Comparison of ENCODE assay signal across 13 cellular contexts in the genomic region with DNA sequence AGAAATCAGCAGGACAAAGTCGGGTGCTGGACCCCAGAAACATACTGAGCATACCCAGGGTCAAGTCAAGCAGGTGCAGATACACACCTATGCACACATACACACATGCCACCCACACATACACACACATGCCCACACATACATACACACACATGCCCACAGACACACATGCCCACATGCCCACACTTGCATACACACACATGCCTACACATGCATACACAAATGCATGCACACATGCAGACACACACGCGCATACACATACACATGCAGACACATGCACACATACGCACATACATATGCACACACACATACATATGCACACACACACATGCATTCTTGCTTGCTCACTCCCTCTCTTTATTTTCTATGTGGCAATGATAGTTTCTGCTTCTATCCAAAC.
A peak's percentile ranks its signal among the peaks of the same experiment; 100 is the strongest.
DNase-seq lines count a peak whose midpoint lies in the region; ATAC-seq and TF ChIP-seq lines count a peak whose summit lies in the region.
"Had no signal": no experiment of that assay in that cellular context is flagged by ENCODE, and none has a peak within 500 bp of the region (broad histone marks: within the 10 kb centered on the region; RNA-seq: fewer than 3 reads in every experiment).

No MANE protein-coding gene starts in this region.

- in situ Hi-C loops in KBM-7 (cut with MboI; ENCODE audit: low pct_unique_long_range_greater_than_20kb, low sequenced_read_pairs) = no loop called here

- POLR2A ChIA-PET in WTC11 (lab: Charles Lee) = no interaction called here

- ATAC-seq in WTC11 = no peak
- peak; percentile 52 for ATAC-seq in stimulated activated memory B cell treated with anti-CD40 and anti-IgM and Interleukin-4, amounts not matched to agents 10 μg/mL and 1 μg/mL and 100 μg/mL, for 72 hours
- ATAC-seq in activated naive CD8-positive, alpha-beta T cell treated with anti-CD3 and anti-CD28 coated beads, Interleukin-2, amount 50 U/mL, for 24 hours = no peak
- ATAC-seq: CD8-positive, alpha-beta T cell had no signal

- H3K27me3 Mint-ChIP-seq in WTC11 (ENCODE audit: low read depth) (no peaks in the 10 kb centered on the region), glutamatergic neuron (ENCODE audit: unreplicated experiment) (peaks cover 65% of the 10 kb centered on the region)
- no peaks in the 10 kb centered on the region for H3K27me3 Mint-ChIP-seq in stimulated activated memory B cell treated with anti-CD40 and anti-IgM and Interleukin-4, amounts not matched to agents 10 μg/mL and 1 μg/mL and 100 μg/mL, for 72 hours
- H3K27me3 Mint-ChIP-seq in activated naive CD8-positive, alpha-beta T cell treated with anti-CD3 and anti-CD28 coated beads, Interleukin-2, amount 50 U/mL, for 24 hours = peaks cover 4% of the 10 kb centered on the region

- H3K9me3 Mint-ChIP-seq in WTC11 (no peaks in the 10 kb centered on the region), glutamatergic neuron (ENCODE audit: unreplicated experiment) (peaks cover 84% of the 10 kb centered on the region)
- no peaks in the 10 kb centered on the region for H3K9me3 Mint-ChIP-seq in stimulated activated memory B cell treated with anti-CD40 and anti-IgM and Interleukin-4, amounts not matched to agents 10 μg/mL and 1 μg/mL and 100 μg/mL, for 72 hours
- H3K9me3 Mint-ChIP-seq in activated naive CD8-positive, alpha-beta T cell treated with anti-CD3 and anti-CD28 coated beads, Interleukin-2, amount 50 U/mL, for 24 hours = no peaks in the 10 kb centered on the region
- H3K9me3 Mint-ChIP-seq: CD8-positive, alpha-beta T cell had no signal

- H3K36me3 Mint-ChIP-seq in WTC11 (no peaks in the 10 kb centered on the region), glutamatergic neuron (ENCODE audit: unreplicated experiment) (peaks cover 5% of the 10 kb centered on the region)
- H3K36me3 Mint-ChIP-seq in stimulated activated memory B cell treated with anti-CD40 and anti-IgM and Interleukin-4, amounts not matched to agents 10 μg/mL and 1 μg/mL and 100 μg/mL, for 72 hours = no peaks in the 10 kb centered on the region
- no peaks in the 10 kb centered on the region for H3K36me3 Mint-ChIP-seq in activated naive CD8-positive, alpha-beta T cell treated with anti-CD3 and anti-CD28 coated beads, Interleukin-2, amount 50 U/mL, for 24 hours (ENCODE audit: low read depth)
- H3K36me3 Mint-ChIP-seq: CD14-positive monocyte; CD8-positive, alpha-beta T cell had no signal

- no peak overlapping the region for H3K4me3 Mint-ChIP-seq in WTC11
- peak overlapping the region; percentile 75 for H3K4me3 Mint-ChIP-seq in glutamatergic neuron (ENCODE audit: unreplicated experiment)
- H3K4me3 Mint-ChIP-seq in stimulated activated memory B cell treated with anti-CD40 and anti-IgM and Interleukin-4, amounts not matched to agents 10 μg/mL and 1 μg/mL and 100 μg/mL, for 72 hours = no peak overlapping the region
- H3K4me3 Mint-ChIP-seq in activated naive CD8-positive, alpha-beta T cell treated with anti-CD3 and anti-CD28 coated beads, Interleukin-2, amount 50 U/mL, for 24 hours = no peak overlapping the region
- H3K4me3 Mint-ChIP-seq: CD14-positive monocyte; CD8-positive, alpha-beta T cell had no signal

- 0 out of 2 replicates have a peak overlapping the region, but pooled peaks have one; percentile 20 for H3K27ac Mint-ChIP-seq in WTC11
- H3K27ac Mint-ChIP-seq in glutamatergic neuron (ENCODE audit: unreplicated experiment) = peak overlapping the region; percentile 95
- H3K27ac Mint-ChIP-seq in stimulated activated memory B cell treated with anti-CD40 and anti-IgM and Interleukin-4, amounts not matched to agents 10 μg/mL and 1 μg/mL and 100 μg/mL, for 72 hours = no peak overlapping the region
- H3K27ac Mint-ChIP-seq in activated naive CD8-positive, alpha-beta T cell treated with anti-CD3 and anti-CD28 coated beads, Interleukin-2, amount 50 U/mL, for 24 hours = no peak overlapping the region
- H3K27ac Mint-ChIP-seq: CD14-positive monocyte; CD8-positive, alpha-beta T cell had no signal

- DNase-seq in NCI-H748 (lab: John Stamatoyannopoulos, UW; ENCODE audit: unreplicated experiment) = peak; percentile 30
- DNase-seq in NCI-H748 treated with DMSO at 0.1 percent for 48 hours (lab: John Stamatoyannopoulos, UW) = no peak
- DNase-seq in WTC11 (ENCODE audit: low spot score) = no peak
- no peak for DNase-seq in glutamatergic neuron
- no peak for DNase-seq in KBM-7
- no peak for DNase-seq in activated naive CD8-positive, alpha-beta T cell treated with anti-CD3 and anti-CD28 coated beads, Interleukin-2, amount 50 U/mL, for 24 hours
- DNase-seq: CD8-positive, alpha-beta T cell; DND-41; GDM1; GM23248; H7 had no signal

- peaks cover 8% of the 10 kb centered on the region for H3K4me1 Mint-ChIP-seq in WTC11
- peaks cover 82% of the 10 kb centered on the region for H3K4me1 Mint-ChIP-seq in glutamatergic neuron (ENCODE audit: low read depth, unreplicated experiment)
- H3K4me1 Mint-ChIP-seq in stimulated activated memory B cell treated with anti-CD40 and anti-IgM and Interleukin-4, amounts not matched to agents 10 μg/mL and 1 μg/mL and 100 μg/mL, for 72 hours = no peaks in the 10 kb centered on the region
- no peaks in the 10 kb centered on the region for H3K4me1 Mint-ChIP-seq in activated naive CD8-positive, alpha-beta T cell treated with anti-CD3 and anti-CD28 coated beads, Interleukin-2, amount 50 U/mL, for 24 hours

- CTCF ChIA-PET in WTC11 (lab: Charles Lee) = interaction anchor here (1.0 to 5.2 kb wide), 4 partner anchors 8 to 231 kb away, joined by 3 to 79 read pairs (median 4); no protein-coding TSS in a partner anchor

- TF ChIP-seq CTCF in WTC11 (IDR thresholded peaks at IDR 0.05) (no peak), glutamatergic neuron (IDR thresholded peaks at IDR 0.05; ENCODE audit: partially characterized antibody, unreplicated experiment) (no peak)

TF ChIP-seq in WTC11, 78 proteins besides CTCF, POLR2A, EP300 and RAD21:
- no peak for TF ChIP-seq ZNF317 (CRISPR knock-in tag; IDR thresholded peaks at IDR 0.05; ENCODE audit: borderline replicate concordance, low read depth)
- TF ChIP-seq, protein P1, sequence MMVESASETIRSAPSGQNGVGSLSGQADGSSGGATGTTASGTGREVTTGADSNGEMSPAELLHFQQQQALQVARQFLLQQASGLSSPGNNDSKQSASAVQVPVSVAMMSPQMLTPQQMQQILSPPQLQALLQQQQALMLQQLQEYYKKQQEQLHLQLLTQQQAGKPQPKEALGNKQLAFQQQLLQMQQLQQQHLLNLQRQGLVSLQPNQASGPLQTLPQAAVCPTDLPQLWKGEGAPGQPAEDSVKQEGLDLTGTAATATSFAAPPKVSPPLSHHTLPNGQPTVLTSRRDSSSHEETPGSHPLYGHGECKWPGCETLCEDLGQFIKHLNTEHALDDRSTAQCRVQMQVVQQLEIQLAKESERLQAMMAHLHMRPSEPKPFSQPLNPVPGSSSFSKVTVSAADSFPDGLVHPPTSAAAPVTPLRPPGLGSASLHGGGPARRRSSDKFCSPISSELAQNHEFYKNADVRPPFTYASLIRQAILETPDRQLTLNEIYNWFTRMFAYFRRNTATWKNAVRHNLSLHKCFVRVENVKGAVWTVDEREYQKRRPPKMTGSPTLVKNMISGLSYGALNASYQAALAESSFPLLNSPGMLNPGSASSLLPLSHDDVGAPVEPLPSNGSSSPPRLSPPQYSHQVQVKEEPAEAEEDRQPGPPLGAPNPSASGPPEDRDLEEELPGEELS (CRISPR knock-in tag; IDR thresholded peaks at IDR 0.05) = no peak
- TF ChIP-seq HMGA2 (CRISPR knock-in tag; IDR thresholded peaks at IDR 0.05) = no peak
- TF ChIP-seq, protein P2, sequence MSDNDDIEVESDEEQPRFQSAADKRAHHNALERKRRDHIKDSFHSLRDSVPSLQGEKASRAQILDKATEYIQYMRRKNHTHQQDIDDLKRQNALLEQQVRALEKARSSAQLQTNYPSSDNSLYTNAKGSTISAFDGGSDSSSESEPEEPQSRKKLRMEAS (CRISPR knock-in tag; IDR thresholded peaks at IDR 0.05) = no peak
- TF ChIP-seq, protein P3, sequence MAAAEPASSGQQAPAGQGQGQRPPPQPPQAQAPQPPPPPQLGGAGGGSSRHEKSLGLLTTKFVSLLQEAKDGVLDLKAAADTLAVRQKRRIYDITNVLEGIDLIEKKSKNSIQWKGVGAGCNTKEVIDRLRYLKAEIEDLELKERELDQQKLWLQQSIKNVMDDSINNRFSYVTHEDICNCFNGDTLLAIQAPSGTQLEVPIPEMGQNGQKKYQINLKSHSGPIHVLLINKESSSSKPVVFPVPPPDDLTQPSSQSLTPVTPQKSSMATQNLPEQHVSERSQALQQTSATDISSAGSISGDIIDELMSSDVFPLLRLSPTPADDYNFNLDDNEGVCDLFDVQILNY (CRISPR knock-in tag; IDR thresholded peaks at IDR 0.05) = no peak
- no peak for TF ChIP-seq NR1H2 (CRISPR knock-in tag; IDR thresholded peaks at IDR 0.05)

Comparison
In these comparisons a context has a peak if more than half of its experiments do, and no peak if none do; other contexts are left out.
1. H3K27ac Mint-ChIP-seq: peak in WTC11 (single experiment) and glutamatergic neuron (single experiment); none in stimulated activated memory B cell treated with anti-CD40 and anti-IgM and Interleukin-4, amounts not matched to agents 10 μg/mL and 1 μg/mL and 100 μg/mL, for 72 hours (single experiment) and activated naive CD8-positive, alpha-beta T cell treated with anti-CD3 and anti-CD28 coated beads, Interleukin-2, amount 50 U/mL, for 24 hours (single experiment).